1 cellular context compared by ENCODE assay signal in the genomic region with DNA sequence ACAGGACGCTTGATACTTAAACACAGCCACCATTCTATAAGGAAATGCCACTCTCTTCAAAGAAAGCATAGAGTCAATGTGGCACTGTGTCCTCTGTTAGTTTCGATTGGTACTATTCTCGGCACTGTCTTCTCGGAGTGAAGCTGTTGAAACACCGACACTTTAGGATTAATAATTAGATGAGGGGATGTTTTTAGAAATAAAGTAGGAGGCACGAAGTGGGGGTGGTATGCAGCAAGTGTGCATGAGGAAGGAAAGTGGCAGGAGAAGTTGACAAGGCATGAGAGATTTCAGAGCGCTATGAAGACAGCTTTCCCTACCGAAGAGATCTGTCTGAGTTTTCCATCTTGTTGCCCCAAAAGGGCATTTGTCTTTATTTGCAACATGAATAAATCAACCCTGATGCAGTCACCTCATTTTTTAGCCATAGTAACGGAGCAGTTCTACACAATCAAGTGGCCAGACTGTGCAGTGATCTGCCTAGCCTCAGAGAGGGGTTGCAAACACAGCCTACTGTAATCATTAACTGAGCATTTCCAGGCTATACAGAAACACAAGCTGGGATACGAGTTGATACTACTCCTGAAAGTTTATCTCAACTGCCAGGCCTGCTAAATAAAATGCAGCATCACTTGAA.
TF ChIP-seq lines count a peak whose summit lies in the region.

No MANE protein-coding gene starts in this region.

TF ChIP-seq in SK-N-SH, 30 proteins besides CTCF, POLR2A, EP300 and RAD21 (continued from another document):
- TF ChIP-seq, protein P1, sequence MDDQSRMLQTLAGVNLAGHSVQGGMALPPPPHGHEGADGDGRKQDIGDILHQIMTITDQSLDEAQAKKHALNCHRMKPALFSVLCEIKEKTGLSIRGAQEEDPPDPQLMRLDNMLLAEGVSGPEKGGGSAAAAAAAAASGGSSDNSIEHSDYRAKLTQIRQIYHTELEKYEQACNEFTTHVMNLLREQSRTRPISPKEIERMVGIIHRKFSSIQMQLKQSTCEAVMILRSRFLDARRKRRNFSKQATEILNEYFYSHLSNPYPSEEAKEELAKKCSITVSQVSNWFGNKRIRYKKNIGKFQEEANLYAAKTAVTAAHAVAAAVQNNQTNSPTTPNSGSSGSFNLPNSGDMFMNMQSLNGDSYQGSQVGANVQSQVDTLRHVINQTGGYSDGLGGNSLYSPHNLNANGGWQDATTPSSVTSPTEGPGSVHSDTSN (IDR thresholded peaks at IDR 0.05): no peak
- TF ChIP-seq RCOR1 (IDR thresholded peaks at IDR 0.05; ENCODE audit: low read length): no peak
- TF ChIP-seq JUND (IDR thresholded peaks at IDR 0.05): no peak
- TF ChIP-seq, protein P2, sequence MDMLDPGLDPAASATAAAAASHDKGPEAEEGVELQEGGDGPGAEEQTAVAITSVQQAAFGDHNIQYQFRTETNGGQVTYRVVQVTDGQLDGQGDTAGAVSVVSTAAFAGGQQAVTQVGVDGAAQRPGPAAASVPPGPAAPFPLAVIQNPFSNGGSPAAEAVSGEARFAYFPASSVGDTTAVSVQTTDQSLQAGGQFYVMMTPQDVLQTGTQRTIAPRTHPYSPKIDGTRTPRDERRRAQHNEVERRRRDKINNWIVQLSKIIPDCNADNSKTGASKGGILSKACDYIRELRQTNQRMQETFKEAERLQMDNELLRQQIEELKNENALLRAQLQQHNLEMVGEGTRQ (IDR thresholded peaks at IDR 0.05; ENCODE audit: borderline replicate concordance, low read depth, low read length): no peak
- no peak for TF ChIP-seq TEAD4 (IDR thresholded peaks at IDR 0.05; ENCODE audit: borderline replicate concordance, insufficient read depth)
- no peak for TF ChIP-seq FOXM1 (IDR thresholded peaks at IDR 0.05; ENCODE audit: low read depth)
- TF ChIP-seq FOSL2 (IDR thresholded peaks at IDR 0.05; ENCODE audit: borderline replicate concordance, low read depth): no peak
- no peak for TF ChIP-seq GABPA (IDR thresholded peaks at IDR 0.05; ENCODE audit: low read depth)
